In the genomic region with DNA sequence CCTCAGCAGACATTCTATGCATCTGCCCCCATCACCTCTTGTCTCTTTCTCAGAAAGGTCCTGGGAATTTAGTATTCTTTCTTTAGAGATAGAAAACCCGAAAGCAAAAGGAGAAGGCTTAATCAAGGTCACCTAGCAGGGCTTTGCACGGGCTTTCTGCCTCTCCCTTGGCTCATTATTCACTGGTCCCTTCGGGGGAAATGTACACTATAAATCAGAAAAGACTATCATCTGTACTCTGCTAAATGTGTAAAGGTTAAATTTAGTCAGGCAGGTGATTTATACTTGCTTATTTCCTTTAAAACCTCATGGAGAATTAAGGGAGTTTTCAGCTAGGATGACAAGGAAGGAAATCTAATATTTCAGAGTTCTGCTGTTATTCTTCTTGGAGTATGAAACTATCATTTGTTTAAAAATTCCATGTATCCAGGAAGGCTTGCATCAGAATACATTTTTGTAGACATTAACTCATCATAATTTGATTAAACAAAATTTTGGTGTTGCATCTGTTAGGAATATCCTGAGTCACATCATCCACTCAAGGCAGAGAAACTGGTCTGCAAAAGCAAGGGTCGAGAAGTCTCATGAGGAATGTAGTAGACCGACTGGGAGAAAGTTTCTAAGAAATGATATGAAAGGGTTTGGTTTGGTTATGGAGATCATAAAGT, we compare ENCODE assay signal across 25 cellular contexts.
"Had no signal": no experiment of that assay in that cellular context is flagged by ENCODE, and none has a peak within 500 bp of the region (broad histone marks: within the 10 kb centered on the region; RNA-seq: fewer than 3 reads in every experiment).

No MANE protein-coding gene starts in this region.

- H3K4me3 Mint-ChIP-seq: activated CD4-positive, alpha-beta memory T cell treated with anti-CD3 and anti-CD28 coated beads for 36 hours; activated CD4-positive, alpha-beta T cell treated with anti-CD3 and anti-CD28 coated beads, Interleukin-2, amount 10 ng/mL, durations not matched to agents 24 days and 14 days; activated T-cell treated with anti-CD3 and anti-CD28 coated beads, Interleukin-2, amount 50 U/mL, for 24 hours; natural killer cell treated with Interleukin-12 subunit alpha and Interleukin-12 subunit beta and Interleukin-15 and Interleukin-18, amount 100 ng/mL, for 72 hours; T-helper 17 cell had no signal

- H3K36me3 ChIP-seq: breast epithelium, colonic mucosa, left ventricle myocardium inferior, right lobe of liver, tibial nerve, WERI-Rb-1 had no signal

- H3K36me3 Mint-ChIP-seq: activated CD4-positive, alpha-beta memory T cell treated with anti-CD3 and anti-CD28 coated beads for 36 hours; natural killer cell treated with Interleukin-12 subunit alpha and Interleukin-12 subunit beta and Interleukin-15 and Interleukin-18, amount 100 ng/mL, for 72 hours had no signal

- DNase-seq: activated CD4-positive, alpha-beta memory T cell treated with anti-CD3 and anti-CD28 coated beads for 36 hours; activated CD4-positive, alpha-beta T cell treated with anti-CD3 and anti-CD28 coated beads, Interleukin-2, amount 10 ng/mL, durations not matched to agents 24 days and 14 days; activated CD4-positive, CD25-positive, alpha-beta regulatory T cell treated with anti-CD3 and anti-CD28 coated beads, Interleukin-2, amount 50 U/mL, for 72 hours; activated CD8-positive, alpha-beta memory T cell treated with anti-CD3 and anti-CD28 coated beads, Interleukin-2, amount 50 U/mL, for 48 hours; activated gamma-delta T cell; activated naive CD4-positive, alpha-beta T cell treated with anti-CD3 and anti-CD28 coated beads, Interleukin-2, amount 50 U/mL, for 16 hours; activated T-cell treated with anti-CD3 and anti-CD28 coated beads, Interleukin-2, amount 50 U/mL, for 24 hours; colonic mucosa; dorsolateral prefrontal cortex; effector memory CD4-positive, alpha-beta T cell; glutamatergic neuron; left ventricle myocardium inferior; mesendoderm; mucosa of descending colon; right lobe of liver; stimulated activated CD4-positive, alpha-beta T cell treated with anti-CD3 and anti-CD28 coated beads, Interleukin-2, amount 100 ng/mL, for 48 hours; stimulated activated naive CD4-positive, alpha-beta T cell treated with Interleukin-2 at 50 U/mL for 16 hours; T-helper 17 cell; T1000; WERI-Rb-1 had no signal

- H3K4me1 Mint-ChIP-seq: activated CD4-positive, alpha-beta T cell treated with anti-CD3 and anti-CD28 coated beads, Interleukin-2, amount 10 ng/mL, durations not matched to agents 24 days and 14 days had no signal

- H3K4me1 ChIP-seq: breast epithelium, colonic mucosa, left ventricle myocardium inferior, tibial nerve had no signal

- H3K9me3 ChIP-seq: breast epithelium, colonic mucosa, left ventricle myocardium inferior, mucosa of descending colon, right lobe of liver, tibial nerve had no signal

- H3K9me3 Mint-ChIP-seq: activated CD4-positive, alpha-beta memory T cell treated with anti-CD3 and anti-CD28 coated beads for 36 hours; activated CD4-positive, alpha-beta T cell treated with anti-CD3 and anti-CD28 coated beads, Interleukin-2, amount 10 ng/mL, durations not matched to agents 24 days and 14 days; activated T-cell treated with anti-CD3 and anti-CD28 coated beads, Interleukin-2, amount 50 U/mL, for 24 hours; natural killer cell treated with Interleukin-12 subunit alpha and Interleukin-12 subunit beta and Interleukin-15 and Interleukin-18, amount 100 ng/mL, for 72 hours had no signal

- H3K27ac ChIP-seq: breast epithelium, colonic mucosa, dorsolateral prefrontal cortex, left ventricle myocardium inferior, right lobe of liver, tibial nerve, WERI-Rb-1 had no signal

- H3K27ac Mint-ChIP-seq: activated CD4-positive, alpha-beta memory T cell treated with anti-CD3 and anti-CD28 coated beads for 36 hours; activated CD4-positive, alpha-beta T cell treated with anti-CD3 and anti-CD28 coated beads, Interleukin-2, amount 10 ng/mL, durations not matched to agents 24 days and 14 days; activated T-cell treated with anti-CD3 and anti-CD28 coated beads, Interleukin-2, amount 50 U/mL, for 24 hours; natural killer cell treated with Interleukin-12 subunit alpha and Interleukin-12 subunit beta and Interleukin-15 and Interleukin-18, amount 100 ng/mL, for 72 hours; progenitor cell of endocrine pancreas; T-helper 17 cell had no signal

- H3K27me3 Mint-ChIP-seq: activated T-cell treated with anti-CD3 and anti-CD28 coated beads, Interleukin-2, amount 50 U/mL, for 24 hours had no signal

- H3K4me3 ChIP-seq: breast epithelium, colonic mucosa, dorsolateral prefrontal cortex, left ventricle myocardium inferior, lung, mucosa of descending colon, right lobe of liver, tibial nerve had no signal

- H3K27me3 ChIP-seq: breast epithelium, colonic mucosa, dorsolateral prefrontal cortex, right lobe of liver, tibial nerve had no signal

- ATAC-seq: mucosa of descending colon; natural killer cell treated with Interleukin-12 subunit alpha and Interleukin-12 subunit beta and Interleukin-15 and Interleukin-18, amount 100 ng/mL, for 72 hours; right lobe of liver; T-helper 17 cell had no signal
